1 cellular context compared by ENCODE assay signal in the genomic region with DNA sequence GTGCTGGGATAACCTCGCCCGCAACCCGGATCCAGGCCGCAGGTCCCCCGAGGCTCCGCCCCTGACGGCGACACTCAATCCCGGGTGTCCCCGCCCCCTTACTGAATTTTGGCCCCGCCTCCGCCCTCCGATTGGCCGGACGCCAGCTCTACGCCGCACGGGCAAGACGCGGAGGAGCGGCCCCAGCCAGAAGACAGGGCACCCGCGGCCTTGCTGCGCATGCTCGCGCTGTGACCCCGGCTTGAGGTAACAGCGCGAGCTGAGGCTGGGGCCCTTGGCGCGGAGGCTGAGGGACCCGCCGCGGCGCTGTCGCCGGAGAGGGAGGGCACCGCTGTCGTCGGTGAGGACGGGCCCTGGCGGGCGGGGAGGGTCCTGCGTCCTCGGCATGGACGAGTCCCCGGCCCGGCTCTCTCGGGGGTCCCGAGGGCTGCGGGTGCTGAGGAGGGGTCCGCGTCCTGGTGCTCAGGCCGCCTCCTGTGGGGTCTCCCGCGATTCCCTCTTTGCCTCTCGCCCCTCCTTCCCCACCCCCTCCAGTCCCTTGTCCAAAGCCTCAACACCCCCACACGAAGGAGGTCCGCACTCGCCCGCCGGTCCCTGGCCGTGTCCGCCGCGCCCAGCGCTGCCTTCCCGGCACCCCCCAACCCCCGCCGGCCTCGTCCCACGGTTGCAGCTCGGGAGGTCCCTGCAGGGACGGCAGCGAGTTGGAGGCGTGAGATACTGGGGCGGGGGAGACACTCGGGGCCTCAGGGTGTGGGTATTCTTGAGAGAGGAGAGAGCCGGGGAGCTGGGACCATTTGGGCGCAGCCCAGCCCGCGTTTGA.
TF ChIP-seq lines count a peak whose summit lies in the region.

A gene with protein sequence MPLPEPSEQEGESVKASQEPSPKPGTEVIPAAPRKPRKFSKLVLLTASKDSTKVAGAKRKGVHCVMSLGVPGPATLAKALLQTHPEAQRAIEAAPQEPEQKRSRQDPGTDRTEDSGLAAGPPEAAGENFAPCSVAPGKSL (plus strand): TSS at position 189 of the 820 bp plus-strand sequence. CDS start 13,235 bp downstream, outside the sequence.

TF ChIP-seq in A549, 52 proteins besides CTCF, POLR2A, EP300 and RAD21 (continued from another document):
- TF ChIP-seq BCL3 (IDR thresholded peaks at IDR 0.05) (peak; percentile 43; the same call in 2 of the 3 replicates), MAZ (IDR thresholded peaks at IDR 0.05; ENCODE audit: borderline replicate concordance, low read depth, low read length) (no peak)
